18 cellular contexts compared by ENCODE assay signal in the genomic region with DNA sequence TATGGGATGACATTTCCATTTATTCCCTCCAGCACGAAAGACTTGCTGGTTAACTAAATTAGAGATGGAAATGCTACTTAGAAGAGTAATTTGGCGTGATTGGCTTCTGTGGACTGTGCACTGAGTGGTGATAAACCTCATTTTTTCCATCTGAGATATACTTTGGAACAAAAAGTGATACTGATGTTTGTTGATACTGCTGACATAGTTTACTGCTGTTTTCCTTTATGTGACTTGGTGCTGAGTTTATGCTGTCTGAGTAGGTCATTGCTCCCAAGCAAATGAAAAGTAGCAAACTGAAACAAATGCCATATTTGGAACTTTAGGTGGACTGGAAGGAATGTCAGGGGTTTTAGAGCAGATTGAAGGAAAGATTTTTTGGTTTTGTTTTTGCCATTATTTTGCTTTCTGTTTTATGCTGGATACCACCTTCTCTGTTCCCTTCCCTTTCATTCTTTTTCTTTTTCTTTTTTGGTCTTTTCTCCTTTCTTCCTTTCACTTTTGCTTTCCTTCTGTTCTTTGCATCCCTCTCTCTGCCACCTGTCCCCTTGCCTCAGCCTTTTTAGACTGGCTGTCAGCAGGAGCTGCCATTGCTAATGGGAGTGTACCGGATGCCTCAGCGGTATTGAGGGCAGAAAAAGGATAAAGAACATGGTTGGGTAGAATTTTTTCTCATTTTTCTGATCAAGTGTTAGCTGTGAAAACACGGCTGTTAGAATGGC. TPM values are rescaled to one million over a fixed set of nuclear protein-coding genes. Genes with fewer than 3 reads are reported as not detected.
DNase-seq lines count a peak whose midpoint lies in the region; ATAC-seq and TF ChIP-seq lines count a peak whose summit lies in the region.
"Had no signal": no experiment of that assay in that cellular context is flagged by ENCODE, and none has a peak within 500 bp of the region (broad histone marks: within the 10 kb centered on the region; RNA-seq: fewer than 3 reads in every experiment).

No MANE protein-coding gene starts in this region.

- intact Hi-C loops in activated CD8-positive, alpha-beta T cell treated with anti-CD3 and anti-CD28 coated beads for 36 hours (cut with micrococcal nuclease), result no loop called here
- intact Hi-C loops in esophagus squamous epithelium (cut with DNase I), result no loop called here
- intact Hi-C loops in body of pancreas (cut with DNase I), result no loop called here
- intact Hi-C loops in gastrocnemius medialis (cut with DNase I; ENCODE audit: low total_unique reads), result no loop called here
- intact Hi-C loops in A673 (cut with micrococcal nuclease; ENCODE audit: unreplicated experiment), result no loop called here

- no TSS peak for BruUV-seq in A673 (replicated peaks; lab: Mats Ljungman, UMichigan)

- no peak for ATAC-seq in stimulated activated naive CD8-positive, alpha-beta T cell treated with anti-CD3 and anti-CD28 coated beads, Interleukin-15, amount 100 ng/mL, for 72 hours
- peak; percentile 68 for ATAC-seq in activated CD8-positive, alpha-beta T cell treated with anti-CD3 and anti-CD28 coated beads for 36 hours
- no peak for ATAC-seq in body of pancreas
- no peak for ATAC-seq in gastrocnemius medialis
- ATAC-seq: psoas muscle had no signal

- H3K4me1 ChIP-seq in esophagus squamous epithelium (peaks cover 12 to 95% (median 39%) of the 10 kb centered on the region in 3 donors), body of pancreas (peaks cover 26% of the 10 kb centered on the region), gastrocnemius medialis (peaks cover 5% of the 10 kb centered on the region in 2 donors), A673 (ENCODE audit: insufficient read depth, low read length, poor library complexity, severe bottlenecking) (peaks cover 51% of the 10 kb centered on the region)

- H3K9me3 ChIP-seq in esophagus squamous epithelium, result no peaks in the 10 kb centered on the region
- H3K9me3 ChIP-seq in body of pancreas, result no peaks in the 10 kb centered on the region
- no peaks in the 10 kb centered on the region for H3K9me3 ChIP-seq in gastrocnemius medialis
- H3K9me3 ChIP-seq in A673 (ENCODE audit: low read depth, low read length, poor library complexity, severe bottlenecking), result no peaks in the 10 kb centered on the region
- H3K9me3 ChIP-seq: psoas muscle had no signal

- peaks cover 20% of the 10 kb centered on the region for H3K4me1 Mint-ChIP-seq in stimulated activated naive CD8-positive, alpha-beta T cell treated with anti-CD3 and anti-CD28 coated beads, Interleukin-15, Interleukin-2, amounts not matched to agents 100 ng/mL and 50 ng/mL, for 24 hours (ENCODE audit: low read depth)
- peaks cover 38% of the 10 kb centered on the region for H3K4me1 Mint-ChIP-seq in stimulated activated naive CD8-positive, alpha-beta T cell treated with anti-CD3 and anti-CD28 coated beads, Interleukin-15, amount 100 ng/mL, for 72 hours
- H3K4me1 Mint-ChIP-seq in activated CD8-positive, alpha-beta T cell treated with anti-CD3 and anti-CD28 coated beads for 36 hours (ENCODE audit: low read depth), result peaks cover 35% of the 10 kb centered on the region

- H3K27me3 ChIP-seq in esophagus squamous epithelium, result no peaks in the 10 kb centered on the region
- H3K27me3 ChIP-seq in body of pancreas, result no peaks in the 10 kb centered on the region
- H3K27me3 ChIP-seq in gastrocnemius medialis, result no peaks in the 10 kb centered on the region
- H3K27me3 ChIP-seq in A673 (replicated peaks; ENCODE audit: insufficient read depth, low read depth, low read length, poor library complexity), result no peaks in the 10 kb centered on the region

- H3K27ac Mint-ChIP-seq in stimulated activated naive CD8-positive, alpha-beta T cell treated with anti-CD3 and anti-CD28 coated beads, Interleukin-15, Interleukin-2, amounts not matched to agents 100 ng/mL and 50 ng/mL, for 24 hours, result peak overlapping the region; percentile 67
- H3K27ac Mint-ChIP-seq in stimulated activated naive CD8-positive, alpha-beta T cell treated with anti-CD3 and anti-CD28 coated beads, Interleukin-15, amount 100 ng/mL, for 72 hours, result peak overlapping the region in 1 of 2 donors; percentile 81
- peak overlapping the region; percentile 65 for H3K27ac Mint-ChIP-seq in activated CD8-positive, alpha-beta T cell treated with anti-CD3 and anti-CD28 coated beads for 36 hours
- H3K27ac Mint-ChIP-seq: B cell had no signal

- 78 to 88% methylated on average over 5 of the region's 5 CpGs for WGBS in esophagus squamous epithelium, 2 donors
- 87% methylated on average over 5 of the region's 5 CpGs for WGBS in body of pancreas, 2 donors

- no peak for TF ChIP-seq POLR2A in esophagus squamous epithelium (IDR thresholded peaks at IDR 0.05)
- TF ChIP-seq POLR2A in body of pancreas (IDR thresholded peaks at IDR 0.05), result no peak
- no peak for TF ChIP-seq POLR2A in gastrocnemius medialis (IDR thresholded peaks at IDR 0.05)

- in situ Hi-C loops in gastrocnemius medialis (cut with MboI; ENCODE audit: low sequenced_read_pairs in 4 of 4), result no loop called here

- H3K9me3 Mint-ChIP-seq in stimulated activated naive CD8-positive, alpha-beta T cell treated with anti-CD3 and anti-CD28 coated beads, Interleukin-15, Interleukin-2, amounts not matched to agents 100 ng/mL and 50 ng/mL, for 24 hours, result no peaks in the 10 kb centered on the region
- H3K9me3 Mint-ChIP-seq in stimulated activated naive CD8-positive, alpha-beta T cell treated with anti-CD3 and anti-CD28 coated beads, Interleukin-15, amount 100 ng/mL, for 72 hours, result no peaks in the 10 kb centered on the region
- H3K9me3 Mint-ChIP-seq in activated CD8-positive, alpha-beta T cell treated with anti-CD3 and anti-CD28 coated beads for 36 hours, result no peaks in the 10 kb centered on the region

- H3K4me3 ChIP-seq in fibroblast of villous mesenchyme (ENCODE audit: low read depth, low read length), result peak overlapping the region; percentile 28
- H3K4me3 ChIP-seq in esophagus squamous epithelium, result no peak overlapping the region
- H3K4me3 ChIP-seq in body of pancreas, result no peak overlapping the region
- no peak overlapping the region for H3K4me3 ChIP-seq in gastrocnemius medialis
- H3K4me3 ChIP-seq in A673 (ENCODE audit: low read depth, low read length, poor library complexity, severe bottlenecking), result no peak overlapping the region
- H3K4me3 ChIP-seq: psoas muscle had no signal

- TF ChIP-seq CTCF in activated CD8-positive, alpha-beta T cell treated with anti-CD3 and anti-CD28 coated beads for 36 hours (IDR thresholded peaks at IDR 0.05), result no peak
- no peak for TF ChIP-seq CTCF in fibroblast of villous mesenchyme (IDR thresholded peaks at IDR 0.05; ENCODE audit: insufficient read depth, low read depth, low read length)
- TF ChIP-seq CTCF in esophagus squamous epithelium (IDR thresholded peaks at IDR 0.05), result no peak
- no peak for TF ChIP-seq CTCF in body of pancreas (IDR thresholded peaks at IDR 0.05)
- TF ChIP-seq CTCF in gastrocnemius medialis (IDR thresholded peaks at IDR 0.05 in 4 of 5, conservative IDR thresholded peaks at IDR 0.05 in 1 of 5), result no peak
- TF ChIP-seq CTCF in A673 (conservative IDR thresholded peaks at IDR 0.05; ENCODE audit: low read depth, low read length), result no peak

- H3K4me3 Mint-ChIP-seq in stimulated activated naive CD8-positive, alpha-beta T cell treated with anti-CD3 and anti-CD28 coated beads, Interleukin-15, Interleukin-2, amounts not matched to agents 100 ng/mL and 50 ng/mL, for 24 hours, result no peak overlapping the region
- peak overlapping the region in 1 of 2 donors; percentile 58 for H3K4me3 Mint-ChIP-seq in stimulated activated naive CD8-positive, alpha-beta T cell treated with anti-CD3 and anti-CD28 coated beads, Interleukin-15, amount 100 ng/mL, for 72 hours
- H3K4me3 Mint-ChIP-seq in activated CD8-positive, alpha-beta T cell treated with anti-CD3 and anti-CD28 coated beads for 36 hours, result no peak overlapping the region
- H3K4me3 Mint-ChIP-seq: B cell had no signal

- no peak for DNase-seq in stimulated activated naive CD8-positive, alpha-beta T cell treated with anti-CD3 and anti-CD28 coated beads, Interleukin-15, amount 100 ng/mL, for 72 hours
- no peak for DNase-seq in activated CD8-positive, alpha-beta T cell treated with anti-CD3 and anti-CD28 coated beads for 36 hours
- DNase-seq in fibroblast of villous mesenchyme (ENCODE audit: low read depth) (peak; percentile 42), esophagus squamous epithelium (lab: John Stamatoyannopoulos, UW) (no peak), body of pancreas (no peak), gastrocnemius medialis (no peak), A673 (ENCODE audit: low spot score) (no peak)
- DNase-seq: anterior cingulate cortex; effector CD4-positive, alpha-beta T cell; KBM-7; kidney; NCI-H187 treated with DMSO at 0.1 percent for 48 hours; NCI-H526 treated with DMSO at 0.1 percent for 48 hours; psoas muscle; stimulated activated CD4-positive, alpha-beta T cell treated with anti-CD3 and anti-CD28 coated beads, Interleukin-1b, Interleukin-23, amount 100 ng/mL, for 48 hours; T-helper 9 cell had no signal

- H3K36me3 ChIP-seq in esophagus squamous epithelium, result peaks cover 0 to 4% (median 0%) of the 10 kb centered on the region in 3 donors
- no peaks in the 10 kb centered on the region for H3K36me3 ChIP-seq in body of pancreas (replicated peaks in 1 of 2; ENCODE audit: insufficient read depth in 1 of 2, low read depth in 2 of 2)
- no peaks in the 10 kb centered on the region for H3K36me3 ChIP-seq in gastrocnemius medialis
- no peaks in the 10 kb centered on the region for H3K36me3 ChIP-seq in A673 (ENCODE audit: insufficient read depth, low read length, poor library complexity, severe bottlenecking)

- H3K36me3 Mint-ChIP-seq in stimulated activated naive CD8-positive, alpha-beta T cell treated with anti-CD3 and anti-CD28 coated beads, Interleukin-15, Interleukin-2, amounts not matched to agents 100 ng/mL and 50 ng/mL, for 24 hours (ENCODE audit: low read depth), result peaks cover 20% of the 10 kb centered on the region
- peaks cover 4% of the 10 kb centered on the region for H3K36me3 Mint-ChIP-seq in activated CD8-positive, alpha-beta T cell treated with anti-CD3 and anti-CD28 coated beads for 36 hours (ENCODE audit: low read depth)

- peak overlapping the region in 1 of 4 donors; percentile 12 for H3K27ac ChIP-seq in esophagus squamous epithelium
- H3K27ac ChIP-seq in body of pancreas, result no peak overlapping the region
- H3K27ac ChIP-seq in gastrocnemius medialis, result no peak overlapping the region
- H3K27ac ChIP-seq in A673 (ENCODE audit: low read depth, low read length, poor library complexity, severe bottlenecking), result no peak overlapping the region
- H3K27ac ChIP-seq: psoas muscle had no signal

- CTCF ChIA-PET in activated CD8-positive, alpha-beta T cell treated with anti-CD3 and anti-CD28 coated beads for 36 hours (lab: Charles Lee), result interaction anchor here (1.2 kb wide), 1 partner anchor 14 kb away, joined by 4 read pairs; no protein-coding TSS in a partner anchor
- CTCF ChIA-PET in A673 (lab: Charles Lee), result no interaction called here

- no peaks in the 10 kb centered on the region for H3K27me3 Mint-ChIP-seq in stimulated activated naive CD8-positive, alpha-beta T cell treated with anti-CD3 and anti-CD28 coated beads, Interleukin-15, Interleukin-2, amounts not matched to agents 100 ng/mL and 50 ng/mL, for 24 hours
- H3K27me3 Mint-ChIP-seq in stimulated activated naive CD8-positive, alpha-beta T cell treated with anti-CD3 and anti-CD28 coated beads, Interleukin-15, amount 100 ng/mL, for 72 hours, result no peaks in the 10 kb centered on the region
- no peaks in the 10 kb centered on the region for H3K27me3 Mint-ChIP-seq in activated CD8-positive, alpha-beta T cell treated with anti-CD3 and anti-CD28 coated beads for 36 hours
- H3K27me3 Mint-ChIP-seq: B cell had no signal

- POLR2A ChIA-PET in activated CD8-positive, alpha-beta T cell treated with anti-CD3 and anti-CD28 coated beads for 36 hours (lab: Charles Lee), result no interaction called here
- POLR2A ChIA-PET in A673 (lab: Charles Lee; ENCODE audit: low non-redundant PET), result no interaction called here

RNA-seq across cellular contexts. Expression of a gene that starts 41.8 kb away (rescaled TPM):
- 100 to 1,000 TPM; 171 to 191 TPM for total RNA-seq in activated CD8-positive, alpha-beta T cell treated with anti-CD3 and anti-CD28 coated beads for 36 hours
- total RNA-seq in fibroblast of villous mesenchyme, result 54.1 and 60.9 TPM in 2 replicates
- total RNA-seq in esophagus squamous epithelium, result 10 to 100 TPM; 38.2 to 46.5 (median 41.2) TPM
- total RNA-seq in body of pancreas, result 10 to 100 TPM; 12.2 to 19.1 TPM
- 10 to 100 TPM; 12.9 to 30.7 (median 23.0) TPM for total RNA-seq in gastrocnemius medialis
- 153 and 155 TPM in 2 replicates for total RNA-seq in A673 (2021)
